In genomic region chr1:8462298-8462946, GRCh38 we compare ENCODE assay signal across 7 cellular contexts.
DNase-seq lines count a peak whose midpoint lies in the region; ATAC-seq, FAIRE-seq and TF ChIP-seq lines count a peak whose summit lies in the region.

No MANE protein-coding gene starts in this region.

- BruUV-seq in HepG2 (replicated peaks; lab: Mats Ljungman, UMichigan) = no TSS peak

- intact Hi-C loops in adrenal gland (cut with DNase I) (no loop called here), HepG2 (cut with micrococcal nuclease; ENCODE audit: unreplicated experiment) (no loop called here), CD14-positive monocyte (cut with micrococcal nuclease) (no loop called here)

- H2AFZ ChIP-seq in HepG2 (ENCODE audit: low read length) = no peak overlapping the region

- H3K4me3 ChIP-seq in adrenal gland = no peak overlapping the region
- no peak overlapping the region for H3K4me3 ChIP-seq in HepG2 (replicated peaks in 1 of 3; ENCODE audit: insufficient read depth in 1 of 3, low read depth in 2 of 3, low read length in 3 of 3)
- no peak overlapping the region for H3K4me3 ChIP-seq in effector memory CD4-positive, alpha-beta T cell (ENCODE audit: insufficient read depth, low read depth, low read length, poor library complexity, severe bottlenecking)
- no peak overlapping the region for H3K4me3 ChIP-seq in brain microvascular endothelial cell (ENCODE audit: low read depth, low read length)

- no peak for TF ChIP-seq EP300 in HepG2 (IDR thresholded peaks at IDR 0.05; ENCODE audit: low read depth in 2 of 2, low read length in 2 of 2)
- TF ChIP-seq EP300 in HepG2 (CRISPR knock-in tag; IDR thresholded peaks at IDR 0.05; ENCODE audit: borderline replicate concordance) = no peak

- CTCF ChIA-PET in HepG2 (lab: Yijun Ruan, JAX; ENCODE audit: low intra/inter-chr PET ratio, low total read pairs) = no interaction called here

- 80 to 87% (median 83%) methylated on average over 15 of the region's 15 CpGs for WGBS in adrenal gland, 4 donors
- WGBS in HepG2 (ENCODE audit: low lambda C conversion rate) = 98% methylated on average over 15 of the region's 15 CpGs

- H3K27ac Mint-ChIP-seq in HFFc6 (peak overlapping the region; percentile 96), CD14-positive monocyte (peak overlapping the region in 1 of 7 donors; percentile 65)
- H3K27ac Mint-ChIP-seq in stimulated activated memory B cell treated with anti-CD40 and anti-IgM and Interleukin-4, amounts not matched to agents 10 μg/mL and 1 μg/mL and 100 μg/mL, for 72 hours = peak overlapping the region; percentile 13

- FAIRE-seq in HepG2 (lab: Jason Lieb, UNC) = no peak

- no peak for TF ChIP-seq RAD21 in HepG2 (CRISPR knock-in tag; IDR thresholded peaks at IDR 0.05)

- H3K4me1 ChIP-seq in adrenal gland (replicated peaks in 1 of 2) (peaks cover 15 to 44% of the 10 kb centered on the region in 2 donors), HepG2 (ENCODE audit: insufficient read depth, low read length) (peaks cover 54% of the 10 kb centered on the region)
- no peaks in the 10 kb centered on the region for H3K4me1 ChIP-seq in effector memory CD4-positive, alpha-beta T cell (ENCODE audit: control insufficient read depth, insufficient read depth, low read length, poor library complexity, severe bottlenecking)

- TF ChIP-seq POLR2A in adrenal gland (IDR thresholded peaks at IDR 0.05) (no peak), HepG2 (IDR thresholded peaks at IDR 0.05; ENCODE audit: insufficient read depth in 1 of 2, low read depth in 2 of 2, low read length in 2 of 2) (no peak)

- TF ChIP-seq CTCF in HFFc6 (IDR thresholded peaks at IDR 0.05) (no peak), adrenal gland (IDR thresholded peaks at IDR 0.05) (no peak), HepG2 (CRISPR knock-in tag; IDR thresholded peaks at IDR 0.05) (no peak), brain microvascular endothelial cell (IDR thresholded peaks at IDR 0.05; ENCODE audit: low read depth, low read length, missing control alignments) (no peak), CD14-positive monocyte (IDR thresholded peaks at IDR 0.05) (no peak)

- no peak for DNase-seq in HFFc6
- no peak for DNase-seq in adrenal gland
- DNase-seq in HepG2 (ENCODE audit: low spot score) = no peak
- DNase-seq in effector memory CD4-positive, alpha-beta T cell = no peak
- no peak for DNase-seq in brain microvascular endothelial cell
- DNase-seq in CD14-positive monocyte (ENCODE audit: low spot score) = no peak

- H3K4me3 Mint-ChIP-seq in HFFc6 (no peak overlapping the region), CD14-positive monocyte (no peak overlapping the region)
- H3K4me3 Mint-ChIP-seq in stimulated activated memory B cell treated with anti-CD40 and anti-IgM and Interleukin-4, amounts not matched to agents 10 μg/mL and 1 μg/mL and 100 μg/mL, for 72 hours = no peak overlapping the region

- H3K4me2 ChIP-seq in HepG2 (ENCODE audit: low read depth, low read length) = no peak overlapping the region

- 0 out of 2 replicates have a peak, but pooled peaks cover 5% of the 10 kb centered on the region for H3K36me3 Mint-ChIP-seq in HFFc6 (ENCODE audit: low read depth)
- peaks cover 28% of the 10 kb centered on the region for H3K36me3 Mint-ChIP-seq in stimulated activated memory B cell treated with anti-CD40 and anti-IgM and Interleukin-4, amounts not matched to agents 10 μg/mL and 1 μg/mL and 100 μg/mL, for 72 hours
- H3K36me3 Mint-ChIP-seq in CD14-positive monocyte = peaks cover 25 to 31% of the 10 kb centered on the region in 2 donors

- H4K20me1 ChIP-seq in HepG2 (ENCODE audit: insufficient read depth, low read length) = peaks cover 4% of the 10 kb centered on the region; the same call in 1 of the 2 replicates

- in situ Hi-C loops in HepG2 (cut with HindIII; ENCODE audit: extremely low pct_ligation_motif_present, low pct_unique_long_range_greater_than_20kb) (no loop called here), brain microvascular endothelial cell (cut with HindIII; ENCODE audit: low pct_ligation_motif_present, low sequenced_read_pairs) (no loop called here)

- H3K27me3 ChIP-seq in adrenal gland (no peaks in the 10 kb centered on the region), HepG2 (ENCODE audit: control insufficient read depth in 1 of 2, insufficient read depth in 2 of 2, low read length in 2 of 2) (no peaks in the 10 kb centered on the region), brain microvascular endothelial cell (replicated peaks) (no peaks in the 10 kb centered on the region)
- no peaks in the 10 kb centered on the region for H3K27me3 ChIP-seq in effector memory CD4-positive, alpha-beta T cell (replicated peaks; ENCODE audit: control insufficient read depth, insufficient read depth, low read length, poor library complexity, severe bottlenecking)

- POLR2A ChIA-PET in HepG2 (lab: Yijun Ruan, JAX) = interaction anchor here (1.0 to 1.4 kb wide), 3 partner anchors 11 to 38 kb away, joined by 3 to 4 read pairs (median 3); no protein-coding TSS in a partner anchor

- H3K36me3 ChIP-seq in adrenal gland (replicated peaks in 1 of 2) (no peaks in the 10 kb centered on the region), HepG2 (replicated peaks in 1 of 2; ENCODE audit: control insufficient read depth in 1 of 2, insufficient read depth in 2 of 2, low read length in 2 of 2) (peaks cover 17 to 34% of the 10 kb centered on the region in 2 experiments), brain microvascular endothelial cell (replicated peaks) (no peaks in the 10 kb centered on the region)
- H3K36me3 ChIP-seq in effector memory CD4-positive, alpha-beta T cell (ENCODE audit: control insufficient read depth, insufficient read depth, low read length) = no peaks in the 10 kb centered on the region

- ATAC-seq in HepG2 = no peak
- ATAC-seq in stimulated activated memory B cell treated with anti-CD40 and anti-IgM and Interleukin-4, amounts not matched to agents 10 μg/mL and 1 μg/mL and 100 μg/mL, for 72 hours = no peak

- H3K27ac ChIP-seq in adrenal gland (peak overlapping the region in 3 of 5 donors; percentile 52 to 75 (median 72)), HepG2 (ENCODE audit: extremely low read length, insufficient read depth, low read length) (peak overlapping the region; percentile 79), brain microvascular endothelial cell (no peak overlapping the region)
- no peak overlapping the region for H3K27ac ChIP-seq in effector memory CD4-positive, alpha-beta T cell (ENCODE audit: insufficient read depth, low read length, poor library complexity, severe bottlenecking)

- peaks cover 79% of the 10 kb centered on the region for H3K4me1 Mint-ChIP-seq in HFFc6 (ENCODE audit: low read depth)
- peaks cover 48% of the 10 kb centered on the region for H3K4me1 Mint-ChIP-seq in stimulated activated memory B cell treated with anti-CD40 and anti-IgM and Interleukin-4, amounts not matched to agents 10 μg/mL and 1 μg/mL and 100 μg/mL, for 72 hours
- peaks cover 42% of the 10 kb centered on the region for H3K4me1 Mint-ChIP-seq in CD14-positive monocyte

- no peak overlapping the region for H3K9ac ChIP-seq in HepG2 (ENCODE audit: insufficient read depth, low read depth, low read length)

- H3K9me3 Mint-ChIP-seq in HFFc6 (no peaks in the 10 kb centered on the region), CD14-positive monocyte (no peaks in the 10 kb centered on the region)
- no peaks in the 10 kb centered on the region for H3K9me3 Mint-ChIP-seq in stimulated activated memory B cell treated with anti-CD40 and anti-IgM and Interleukin-4, amounts not matched to agents 10 μg/mL and 1 μg/mL and 100 μg/mL, for 72 hours

- no peaks in the 10 kb centered on the region for H3K9me3 ChIP-seq in adrenal gland (replicated peaks in 1 of 3)
- H3K9me3 ChIP-seq in HepG2 (ENCODE audit: low read length) = no peaks in the 10 kb centered on the region
- no peaks in the 10 kb centered on the region for H3K9me3 ChIP-seq in effector memory CD4-positive, alpha-beta T cell (ENCODE audit: control insufficient read depth, low read length)

- H3K79me2 ChIP-seq in HepG2 (ENCODE audit: insufficient read depth, low read length) = peaks cover 20% of the 10 kb centered on the region

- no peaks in the 10 kb centered on the region; the same call in 1 of the 2 replicates for H3K27me3 Mint-ChIP-seq in HFFc6 (ENCODE audit: insufficient read depth)
- no peaks in the 10 kb centered on the region for H3K27me3 Mint-ChIP-seq in stimulated activated memory B cell treated with anti-CD40 and anti-IgM and Interleukin-4, amounts not matched to agents 10 μg/mL and 1 μg/mL and 100 μg/mL, for 72 hours
- H3K27me3 Mint-ChIP-seq in CD14-positive monocyte (ENCODE audit: low read depth in 3 of 3) = peaks cover 0 to 2% (median 0%) of the 10 kb centered on the region in 3 donors

TF ChIP-seq in HepG2, 621 proteins besides CTCF, POLR2A, EP300 and RAD21 (continues in another document):
- TF ChIP-seq ZBTB25 (CRISPR knock-in tag; IDR thresholded peaks at IDR 0.05) (no peak), SMARCC2 (IDR thresholded peaks at IDR 0.05) (no peak)

Comparison
In these comparisons a context has a peak if more than half of its experiments do, and no peak if none do; other contexts are left out.
1. H3K27ac ChIP-seq: peak in adrenal gland (3 of 5) and HepG2 (single experiment); none in effector memory CD4-positive, alpha-beta T cell (single experiment) and brain microvascular endothelial cell (single experiment).